11 cellular contexts compared by ENCODE assay signal in genomic region chr15:39828374-39828931, GRCh38. TPM values are rescaled to one million over a fixed set of nuclear protein-coding genes. Genes with fewer than 3 reads are reported as not detected.
DNase-seq lines count a peak whose midpoint lies in the region; ATAC-seq and TF ChIP-seq lines count a peak whose summit lies in the region.
"Had no signal": no experiment of that assay in that cellular context is flagged by ENCODE, and none has a peak within 500 bp of the region (broad histone marks: within the 10 kb centered on the region; RNA-seq: fewer than 3 reads in every experiment).

No MANE protein-coding gene starts in this region.

- intact Hi-C loops in Calu3 (cut with micrococcal nuclease; ENCODE audit: unreplicated experiment), result no loop called here
- intact Hi-C loops in right lobe of liver (cut with DNase I), result no loop called here

- CTCF ChIA-PET in Calu3 (lab: Charles Lee), result interaction anchor here (0.5 to 0.7 kb wide), 3 partner anchors 13 to 278 kb away, joined by 3 read pairs; no protein-coding TSS in a partner anchor

- peaks cover 20% of the 10 kb centered on the region for H3K4me1 Mint-ChIP-seq in Calu3 (ENCODE audit: low read depth, unreplicated experiment)
- H3K4me1 Mint-ChIP-seq in stimulated activated naive B cell treated with anti-CD40 and anti-IgM and Interleukin-4, amounts not matched to agents 10 μg/mL and 1 μg/mL and 100 μg/mL, for 72 hours, result no peaks in the 10 kb centered on the region
- H3K4me1 Mint-ChIP-seq: CD8-positive, alpha-beta memory T cell had no signal

- no peak overlapping the region for H3K27ac Mint-ChIP-seq in Calu3 (ENCODE audit: unreplicated experiment)
- no peak overlapping the region for H3K27ac Mint-ChIP-seq in stimulated activated naive B cell treated with anti-CD40 and anti-IgM and Interleukin-4, amounts not matched to agents 10 μg/mL and 1 μg/mL and 100 μg/mL, for 72 hours
- H3K27ac Mint-ChIP-seq: CD8-positive, alpha-beta memory T cell had no signal

- BruUV-seq in Calu3 (replicated peaks; lab: Mats Ljungman, UMichigan), result no TSS peak

- H3K4me3 Mint-ChIP-seq in Calu3 (ENCODE audit: low read depth, unreplicated experiment), result no peak overlapping the region
- H3K4me3 Mint-ChIP-seq in stimulated activated naive B cell treated with anti-CD40 and anti-IgM and Interleukin-4, amounts not matched to agents 10 μg/mL and 1 μg/mL and 100 μg/mL, for 72 hours, result no peak overlapping the region
- H3K4me3 Mint-ChIP-seq: CD8-positive, alpha-beta memory T cell had no signal

- H3K4me1 ChIP-seq in right lobe of liver, result peaks cover 0 to 9% (median 2%) of the 10 kb centered on the region in 4 donors

- in situ Hi-C loops in astrocyte of the cerebellum (cut with HindIII; ENCODE audit: low sequenced_read_pairs), result no loop called here

- H3K36me3 Mint-ChIP-seq in Calu3 (ENCODE audit: insufficient read depth, unreplicated experiment), result peaks cover 5% of the 10 kb centered on the region
- no peaks in the 10 kb centered on the region for H3K36me3 Mint-ChIP-seq in stimulated activated naive B cell treated with anti-CD40 and anti-IgM and Interleukin-4, amounts not matched to agents 10 μg/mL and 1 μg/mL and 100 μg/mL, for 72 hours

- no peak for TF ChIP-seq CTCF in Calu3 (IDR thresholded peaks at IDR 0.05; ENCODE audit: unreplicated experiment)
- TF ChIP-seq CTCF in astrocyte of the cerebellum (IDR thresholded peaks at IDR 0.05; ENCODE audit: low read depth, low read length, missing control alignments), result no peak
- TF ChIP-seq CTCF in right lobe of liver (IDR thresholded peaks at IDR 0.05), result no peak

- no peaks in the 10 kb centered on the region for H3K9me3 ChIP-seq in right lobe of liver

- ATAC-seq in right lobe of liver (peak; percentile 82 to 95 (median 92)), HG02678 (IDR thresholded peaks at IDR 0.05; ENCODE audit: unreplicated experiment) (no peak)
- no peak for ATAC-seq in stimulated activated naive B cell treated with anti-CD40 and anti-IgM and Interleukin-4, amounts not matched to agents 10 μg/mL and 1 μg/mL and 100 μg/mL, for 72 hours (replicated peaks)

- H3K27me3 ChIP-seq in right lobe of liver, result no peaks in the 10 kb centered on the region

- WGBS in right lobe of liver (ENCODE audit: insufficient coverage, low coverage, low lambda C conversion rate, missing lambda C conversion rate), result 33% methylated on average over 5 of the region's 6 CpGs

- TF ChIP-seq POLR2A in right lobe of liver (IDR thresholded peaks at IDR 0.05), result no peak

- H3K9me3 Mint-ChIP-seq in Calu3 (ENCODE audit: low read depth, unreplicated experiment), result no peaks in the 10 kb centered on the region
- peaks cover 0 to 4% of the 10 kb centered on the region in 2 donors for H3K9me3 Mint-ChIP-seq in stimulated activated naive B cell treated with anti-CD40 and anti-IgM and Interleukin-4, amounts not matched to agents 10 μg/mL and 1 μg/mL and 100 μg/mL, for 72 hours
- H3K9me3 Mint-ChIP-seq: CD8-positive, alpha-beta memory T cell had no signal

- H3K27me3 Mint-ChIP-seq in Calu3 (ENCODE audit: unreplicated experiment), result no peaks in the 10 kb centered on the region
- no peaks in the 10 kb centered on the region for H3K27me3 Mint-ChIP-seq in stimulated activated naive B cell treated with anti-CD40 and anti-IgM and Interleukin-4, amounts not matched to agents 10 μg/mL and 1 μg/mL and 100 μg/mL, for 72 hours

- H3K36me3 ChIP-seq in right lobe of liver, result no peaks in the 10 kb centered on the region

- H3K4me3 ChIP-seq in astrocyte of the cerebellum (ENCODE audit: low read depth, low read length) (no peak overlapping the region), right lobe of liver (no peak overlapping the region)

- H3K27ac ChIP-seq in right lobe of liver, result peak overlapping the region in 2 of 3 donors; percentile 29 to 47

- DNase-seq in Calu3, result peak; percentile 76
- peak; percentile 6 for DNase-seq in NCI-H1105 (lab: John Stamatoyannopoulos, UW)
- DNase-seq in astrocyte of the cerebellum (ENCODE audit: low read depth), result peak; percentile 28
- DNase-seq in right lobe of liver, result peak; percentile 64 to 75 (median 65)
- no peak for DNase-seq in stimulated activated naive B cell treated with anti-CD40 and anti-IgM and Interleukin-4, amounts not matched to agents 10 μg/mL and 1 μg/mL and 100 μg/mL, for 72 hours
- no peak for DNase-seq in epidermal melanocyte (ENCODE audit: insufficient read length, low spot score)
- DNase-seq in stimulated activated CD4-positive, alpha-beta T cell treated with anti-CD3 and anti-CD28 coated beads, Interleukin-2, amount 100 ng/mL, for 48 hours, result no peak
- DNase-seq: CD8-positive, alpha-beta memory T cell; KBM-7; kidney glomerular epithelial cell had no signal

RNA-seq across cellular contexts. Expression of gene FSIP1, which starts 45.8 kb away (rescaled TPM):
- total RNA-seq in Calu3 (2022) (0.27 and 0.28 TPM in 2 replicates), right lobe of liver (under 1 TPM in 5 of 6 experiments, not detected in 1; 0.07 to 0.74 (median 0.35) TPM)

Comparison
In these comparisons a context has a peak if more than half of its experiments do, and no peak if none do; other contexts are left out.
1. DNase-seq: peak in Calu3 (single experiment), NCI-H1105 (single experiment), astrocyte of the cerebellum (single experiment) and right lobe of liver (3 of 3); none in stimulated activated naive B cell treated with anti-CD40 and anti-IgM and Interleukin-4, amounts not matched to agents 10 μg/mL and 1 μg/mL and 100 μg/mL, for 72 hours (single experiment), epidermal melanocyte (single experiment) and stimulated activated CD4-positive, alpha-beta T cell treated with anti-CD3 and anti-CD28 coated beads, Interleukin-2, amount 100 ng/mL, for 48 hours (0 of 2).
2. ATAC-seq: peak in right lobe of liver (4 of 4); none in stimulated activated naive B cell treated with anti-CD40 and anti-IgM and Interleukin-4, amounts not matched to agents 10 μg/mL and 1 μg/mL and 100 μg/mL, for 72 hours (0 of 2) and HG02678 (single experiment).